Comparison of ENCODE assay signal across 14 cellular contexts in the genomic region with DNA sequence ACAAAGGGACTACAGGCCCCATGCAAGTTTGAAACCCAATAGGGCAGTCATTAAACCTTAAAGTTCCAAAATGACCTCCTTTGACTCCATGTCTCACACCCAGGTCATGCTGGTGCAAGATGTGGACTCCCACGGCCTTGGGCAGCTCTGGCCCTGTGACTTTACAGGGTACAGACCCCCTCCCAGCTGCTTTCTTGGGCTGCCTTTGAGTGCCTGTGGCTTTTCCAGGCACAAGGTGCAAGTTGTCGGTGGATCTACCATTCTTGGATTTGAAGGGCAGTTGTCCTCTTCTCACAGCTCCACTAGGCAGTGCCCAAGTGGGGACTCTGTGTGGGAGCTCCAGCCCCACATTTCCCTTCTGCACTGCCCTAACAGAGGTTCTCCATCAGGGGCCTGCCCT. TPM values are rescaled to one million over a fixed set of nuclear protein-coding genes. Genes with fewer than 3 reads are reported as not detected.
"Had no signal": no experiment of that assay in that cellular context is flagged by ENCODE, and none has a peak within 500 bp of the region (broad histone marks: within the 10 kb centered on the region; RNA-seq: fewer than 3 reads in every experiment).

No MANE protein-coding gene starts in this region.

RNA-seq across cellular contexts. Expression of a gene that starts 2.0 kb away (rescaled TPM):
- total RNA-seq: Right ventricle myocardium inferior, SK-MEL-5, T-cell, T-helper 17 cell had no signal

RNA-seq across cellular contexts. Expression of a gene that starts 37.9 kb away (rescaled TPM):
- total RNA-seq: activated CD4-positive, alpha-beta T cell treated with anti-CD3 and anti-CD28 coated beads for 36 hours; activated CD4-positive, alpha-beta T cell treated with anti-CD3 and anti-CD28 coated beads, Interleukin-2, amount 10 ng/mL, durations not matched to agents 7 days and 5 days; activated naive CD8-positive, alpha-beta T cell treated with anti-CD3 and anti-CD28 coated beads for 36 hours; aorta; IMR-90; K562; M059J; OCI-LY7; PC-9; Right ventricle myocardium inferior; SK-MEL-5; T-cell; T-helper 17 cell; WTC11 had no signal
- polyA plus RNA-seq: aorta, IMR-90, K562 had no signal
